Comparison of ENCODE assay signal across 1 cellular context in the genomic region with DNA sequence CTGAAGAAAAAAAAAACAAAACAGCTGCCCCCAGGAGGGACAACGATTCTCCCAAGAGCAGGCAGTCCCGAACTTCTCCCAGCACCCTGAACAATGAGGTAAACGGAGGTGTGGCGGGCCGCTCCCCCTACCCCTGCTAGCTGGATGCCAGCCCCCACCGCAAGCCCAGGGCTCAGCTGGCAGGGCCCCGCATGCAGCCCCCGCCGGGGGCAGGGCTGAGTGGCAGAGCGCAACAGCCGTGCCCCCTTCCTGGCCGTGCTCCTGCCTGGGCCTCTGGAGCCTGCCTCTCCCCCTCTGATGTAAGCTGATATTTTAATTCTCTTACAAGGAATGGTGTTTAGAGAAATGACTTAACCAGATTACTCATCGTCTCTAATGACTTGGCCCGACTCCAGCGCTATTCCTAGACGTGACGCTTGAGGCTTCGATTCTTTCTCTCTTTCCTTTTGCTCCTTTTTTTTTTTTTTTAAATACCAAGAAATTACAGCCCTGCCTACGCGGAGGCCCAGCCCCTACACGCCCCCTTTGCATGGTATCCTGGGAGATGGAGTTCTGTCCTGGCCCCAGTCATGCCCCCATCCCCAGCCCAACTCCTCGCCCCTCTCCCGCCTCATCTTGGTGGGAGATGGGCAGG.
A peak's percentile ranks its signal among the peaks of the same experiment; 100 is the strongest.
TF ChIP-seq lines count a peak whose summit lies in the region.

No MANE protein-coding gene starts in this region.

TF ChIP-seq in K562, 482 proteins besides CTCF, POLR2A, EP300 and RAD21 (continued from another document and continues in another):
- TF ChIP-seq, protein P1, sequence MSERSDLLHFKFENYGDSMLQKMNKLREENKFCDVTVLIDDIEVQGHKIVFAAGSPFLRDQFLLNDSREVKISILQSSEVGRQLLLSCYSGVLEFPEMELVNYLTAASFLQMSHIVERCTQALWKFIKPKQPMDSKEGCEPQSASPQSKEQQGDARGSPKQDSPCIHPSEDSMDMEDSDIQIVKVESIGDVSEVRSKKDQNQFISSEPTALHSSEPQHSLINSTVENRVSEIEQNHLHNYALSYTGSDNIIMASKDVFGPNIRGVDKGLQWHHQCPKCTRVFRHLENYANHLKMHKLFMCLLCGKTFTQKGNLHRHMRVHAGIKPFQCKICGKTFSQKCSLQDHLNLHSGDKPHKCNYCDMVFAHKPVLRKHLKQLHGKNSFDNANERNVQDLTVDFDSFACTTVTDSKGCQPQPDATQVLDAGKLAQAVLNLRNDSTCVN (CRISPR knock-in tag; IDR thresholded peaks at IDR 0.05) = no peak
- TF ChIP-seq CBX5 (IDR thresholded peaks at IDR 0.05; ENCODE audit: borderline replicate concordance, low read depth) (no peak), HCFC1 (IDR thresholded peaks at IDR 0.05; ENCODE audit: low read depth, low read length) (peak; percentile 90), ZNF134 (CRISPR knock-in tag; conservative IDR thresholded peaks at IDR 0.05) (no peak), PRPF4 (IDR thresholded peaks at IDR 0.05; ENCODE audit: insufficient read depth, low read depth, low read length, poor library complexity, severe bottlenecking) (no peak), RBFOX2 (IDR thresholded peaks at IDR 0.05; ENCODE audit: low read depth, low read length) (peak; percentile 65), NR1H2 (CRISPR knock-in tag; IDR thresholded peaks at IDR 0.05) (no peak), ETV1 (tag; conservative IDR thresholded peaks at IDR 0.05; ENCODE audit: low read depth) (no peak), ZNF699 (CRISPR knock-in tag; IDR thresholded peaks at IDR 0.05; ENCODE audit: insufficient replicate concordance) (no peak), TCF3 (CRISPR knock-in tag; IDR thresholded peaks at IDR 0.05) (no peak), POLR3G (IDR thresholded peaks at IDR 0.05; ENCODE audit: extremely low read depth, insufficient read length, insufficient replicate concordance) (no peak), TBL1XR1 (IDR thresholded peaks at IDR 0.05; ENCODE audit: low read length in 2 of 2) (peak in 1 of 2 experiments; percentile 61; a peak in 1 of 4 replicates), ZNF174 (CRISPR knock-in tag; IDR thresholded peaks at IDR 0.05) (no peak), JUND (IDR thresholded peaks at IDR 0.05; ENCODE audit: borderline replicate concordance, low read depth, low read length) (peak; percentile 91), JUND (tag; IDR thresholded peaks at IDR 0.05; ENCODE audit: borderline replicate concordance, low read depth, low read length) (peak; percentile 89; the same call in 1 of the 3 replicates), TAF15 (IDR thresholded peaks at IDR 0.05; ENCODE audit: low read depth, low read length) (no peak), NFE2 (IDR thresholded peaks at IDR 0.05; ENCODE audit: low read depth) (0 out of 2 replicates have a peak, but pooled peaks have one; percentile 18), KLF6 (CRISPR knock-in tag; IDR thresholded peaks at IDR 0.05; ENCODE audit: borderline replicate concordance) (no peak), ZNF644 (tag; IDR thresholded peaks at IDR 0.05; ENCODE audit: low read depth) (no peak), ZNF584 (CRISPR knock-in tag; IDR thresholded peaks at IDR 0.05; ENCODE audit: low read depth) (0 out of 2 replicates have a peak, but pooled peaks have one; percentile 51), ZNF696 (CRISPR knock-in tag; conservative IDR thresholded peaks at IDR 0.05) (no peak), ZC3H11A (IDR thresholded peaks at IDR 0.05; ENCODE audit: low read depth, low read length) (no peak), HDAC6 (IDR thresholded peaks at IDR 0.05; ENCODE audit: low read depth, low read length) (no peak), EP400 (IDR thresholded peaks at IDR 0.05) (no peak), ARNT (IDR thresholded peaks at IDR 0.05) (0 out of 4 replicates have a peak, but pooled peaks of 1 of the 2 experiments have one; percentile 31)
- TF ChIP-seq, protein P2, sequence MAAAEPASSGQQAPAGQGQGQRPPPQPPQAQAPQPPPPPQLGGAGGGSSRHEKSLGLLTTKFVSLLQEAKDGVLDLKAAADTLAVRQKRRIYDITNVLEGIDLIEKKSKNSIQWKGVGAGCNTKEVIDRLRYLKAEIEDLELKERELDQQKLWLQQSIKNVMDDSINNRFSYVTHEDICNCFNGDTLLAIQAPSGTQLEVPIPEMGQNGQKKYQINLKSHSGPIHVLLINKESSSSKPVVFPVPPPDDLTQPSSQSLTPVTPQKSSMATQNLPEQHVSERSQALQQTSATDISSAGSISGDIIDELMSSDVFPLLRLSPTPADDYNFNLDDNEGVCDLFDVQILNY (CRISPR knock-in tag; IDR thresholded peaks at IDR 0.05) = no peak
- TF ChIP-seq, protein P3, sequence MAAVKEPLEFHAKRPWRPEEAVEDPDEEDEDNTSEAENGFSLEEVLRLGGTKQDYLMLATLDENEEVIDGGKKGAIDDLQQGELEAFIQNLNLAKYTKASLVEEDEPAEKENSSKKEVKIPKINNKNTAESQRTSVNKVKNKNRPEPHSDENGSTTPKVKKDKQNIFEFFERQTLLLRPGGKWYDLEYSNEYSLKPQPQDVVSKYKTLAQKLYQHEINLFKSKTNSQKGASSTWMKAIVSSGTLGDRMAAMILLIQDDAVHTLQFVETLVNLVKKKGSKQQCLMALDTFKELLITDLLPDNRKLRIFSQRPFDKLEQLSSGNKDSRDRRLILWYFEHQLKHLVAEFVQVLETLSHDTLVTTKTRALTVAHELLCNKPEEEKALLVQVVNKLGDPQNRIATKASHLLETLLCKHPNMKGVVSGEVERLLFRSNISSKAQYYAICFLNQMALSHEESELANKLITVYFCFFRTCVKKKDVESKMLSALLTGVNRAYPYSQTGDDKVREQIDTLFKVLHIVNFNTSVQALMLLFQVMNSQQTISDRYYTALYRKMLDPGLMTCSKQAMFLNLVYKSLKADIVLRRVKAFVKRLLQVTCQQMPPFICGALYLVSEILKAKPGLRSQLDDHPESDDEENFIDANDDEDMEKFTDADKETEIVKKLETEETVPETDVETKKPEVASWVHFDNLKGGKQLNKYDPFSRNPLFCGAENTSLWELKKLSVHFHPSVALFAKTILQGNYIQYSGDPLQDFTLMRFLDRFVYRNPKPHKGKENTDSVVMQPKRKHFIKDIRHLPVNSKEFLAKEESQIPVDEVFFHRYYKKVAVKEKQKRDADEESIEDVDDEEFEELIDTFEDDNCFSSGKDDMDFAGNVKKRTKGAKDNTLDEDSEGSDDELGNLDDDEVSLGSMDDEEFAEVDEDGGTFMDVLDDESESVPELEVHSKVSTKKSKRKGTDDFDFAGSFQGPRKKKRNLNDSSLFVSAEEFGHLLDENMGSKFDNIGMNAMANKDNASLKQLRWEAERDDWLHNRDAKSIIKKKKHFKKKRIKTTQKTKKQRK (IDR thresholded peaks at IDR 0.05; ENCODE audit: borderline replicate concordance, low read depth, low read length) = no peak
- TF ChIP-seq, protein P4, sequence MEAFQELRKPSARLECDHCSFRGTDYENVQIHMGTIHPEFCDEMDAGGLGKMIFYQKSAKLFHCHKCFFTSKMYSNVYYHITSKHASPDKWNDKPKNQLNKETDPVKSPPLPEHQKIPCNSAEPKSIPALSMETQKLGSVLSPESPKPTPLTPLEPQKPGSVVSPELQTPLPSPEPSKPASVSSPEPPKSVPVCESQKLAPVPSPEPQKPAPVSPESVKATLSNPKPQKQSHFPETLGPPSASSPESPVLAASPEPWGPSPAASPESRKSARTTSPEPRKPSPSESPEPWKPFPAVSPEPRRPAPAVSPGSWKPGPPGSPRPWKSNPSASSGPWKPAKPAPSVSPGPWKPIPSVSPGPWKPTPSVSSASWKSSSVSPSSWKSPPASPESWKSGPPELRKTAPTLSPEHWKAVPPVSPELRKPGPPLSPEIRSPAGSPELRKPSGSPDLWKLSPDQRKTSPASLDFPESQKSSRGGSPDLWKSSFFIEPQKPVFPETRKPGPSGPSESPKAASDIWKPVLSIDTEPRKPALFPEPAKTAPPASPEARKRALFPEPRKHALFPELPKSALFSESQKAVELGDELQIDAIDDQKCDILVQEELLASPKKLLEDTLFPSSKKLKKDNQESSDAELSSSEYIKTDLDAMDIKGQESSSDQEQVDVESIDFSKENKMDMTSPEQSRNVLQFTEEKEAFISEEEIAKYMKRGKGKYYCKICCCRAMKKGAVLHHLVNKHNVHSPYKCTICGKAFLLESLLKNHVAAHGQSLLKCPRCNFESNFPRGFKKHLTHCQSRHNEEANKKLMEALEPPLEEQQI (IDR thresholded peaks at IDR 0.05) = no peak
- TF ChIP-seq, protein P5, sequence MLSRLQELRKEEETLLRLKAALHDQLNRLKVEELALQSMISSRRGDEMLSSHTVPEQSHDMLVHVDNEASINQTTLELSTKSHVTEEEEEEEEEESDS (CRISPR knock-in tag; IDR thresholded peaks at IDR 0.05) = no peak
- TF ChIP-seq, protein P6, sequence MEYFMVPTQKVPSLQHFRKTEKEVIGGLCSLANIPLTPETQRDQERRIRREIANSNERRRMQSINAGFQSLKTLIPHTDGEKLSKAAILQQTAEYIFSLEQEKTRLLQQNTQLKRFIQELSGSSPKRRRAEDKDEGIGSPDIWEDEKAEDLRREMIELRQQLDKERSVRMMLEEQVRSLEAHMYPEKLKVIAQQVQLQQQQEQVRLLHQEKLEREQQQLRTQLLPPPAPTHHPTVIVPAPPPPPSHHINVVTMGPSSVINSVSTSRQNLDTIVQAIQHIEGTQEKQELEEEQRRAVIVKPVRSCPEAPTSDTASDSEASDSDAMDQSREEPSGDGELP (CRISPR knock-in tag; IDR thresholded peaks at IDR 0.05; ENCODE audit: borderline replicate concordance) = peak; percentile 45; the same call in 1 of the 2 replicates
- TF ChIP-seq, protein P7, sequence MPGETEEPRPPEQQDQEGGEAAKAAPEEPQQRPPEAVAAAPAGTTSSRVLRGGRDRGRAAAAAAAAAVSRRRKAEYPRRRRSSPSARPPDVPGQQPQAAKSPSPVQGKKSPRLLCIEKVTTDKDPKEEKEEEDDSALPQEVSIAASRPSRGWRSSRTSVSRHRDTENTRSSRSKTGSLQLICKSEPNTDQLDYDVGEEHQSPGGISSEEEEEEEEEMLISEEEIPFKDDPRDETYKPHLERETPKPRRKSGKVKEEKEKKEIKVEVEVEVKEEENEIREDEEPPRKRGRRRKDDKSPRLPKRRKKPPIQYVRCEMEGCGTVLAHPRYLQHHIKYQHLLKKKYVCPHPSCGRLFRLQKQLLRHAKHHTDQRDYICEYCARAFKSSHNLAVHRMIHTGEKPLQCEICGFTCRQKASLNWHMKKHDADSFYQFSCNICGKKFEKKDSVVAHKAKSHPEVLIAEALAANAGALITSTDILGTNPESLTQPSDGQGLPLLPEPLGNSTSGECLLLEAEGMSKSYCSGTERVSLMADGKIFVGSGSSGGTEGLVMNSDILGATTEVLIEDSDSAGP (CRISPR knock-in tag; IDR thresholded peaks at IDR 0.05) = no peak
- TF ChIP-seq, protein P8, sequence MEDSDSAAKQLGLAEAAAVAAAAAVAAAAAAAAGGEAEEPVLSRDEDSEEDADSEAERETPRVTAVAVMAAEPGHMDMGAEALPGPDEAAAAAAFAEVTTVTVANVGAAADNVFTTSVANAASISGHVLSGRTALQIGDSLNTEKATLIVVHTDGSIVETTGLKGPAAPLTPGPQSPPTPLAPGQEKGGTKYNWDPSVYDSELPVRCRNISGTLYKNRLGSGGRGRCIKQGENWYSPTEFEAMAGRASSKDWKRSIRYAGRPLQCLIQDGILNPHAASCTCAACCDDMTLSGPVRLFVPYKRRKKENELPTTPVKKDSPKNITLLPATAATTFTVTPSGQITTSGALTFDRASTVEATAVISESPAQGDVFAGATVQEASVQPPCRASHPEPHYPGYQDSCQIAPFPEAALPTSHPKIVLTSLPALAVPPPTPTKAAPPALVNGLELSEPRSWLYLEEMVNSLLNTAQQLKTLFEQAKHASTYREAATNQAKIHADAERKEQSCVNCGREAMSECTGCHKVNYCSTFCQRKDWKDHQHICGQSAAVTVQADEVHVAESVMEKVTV (CRISPR knock-in tag; IDR thresholded peaks at IDR 0.05) = no peak
- TF ChIP-seq, protein P9, sequence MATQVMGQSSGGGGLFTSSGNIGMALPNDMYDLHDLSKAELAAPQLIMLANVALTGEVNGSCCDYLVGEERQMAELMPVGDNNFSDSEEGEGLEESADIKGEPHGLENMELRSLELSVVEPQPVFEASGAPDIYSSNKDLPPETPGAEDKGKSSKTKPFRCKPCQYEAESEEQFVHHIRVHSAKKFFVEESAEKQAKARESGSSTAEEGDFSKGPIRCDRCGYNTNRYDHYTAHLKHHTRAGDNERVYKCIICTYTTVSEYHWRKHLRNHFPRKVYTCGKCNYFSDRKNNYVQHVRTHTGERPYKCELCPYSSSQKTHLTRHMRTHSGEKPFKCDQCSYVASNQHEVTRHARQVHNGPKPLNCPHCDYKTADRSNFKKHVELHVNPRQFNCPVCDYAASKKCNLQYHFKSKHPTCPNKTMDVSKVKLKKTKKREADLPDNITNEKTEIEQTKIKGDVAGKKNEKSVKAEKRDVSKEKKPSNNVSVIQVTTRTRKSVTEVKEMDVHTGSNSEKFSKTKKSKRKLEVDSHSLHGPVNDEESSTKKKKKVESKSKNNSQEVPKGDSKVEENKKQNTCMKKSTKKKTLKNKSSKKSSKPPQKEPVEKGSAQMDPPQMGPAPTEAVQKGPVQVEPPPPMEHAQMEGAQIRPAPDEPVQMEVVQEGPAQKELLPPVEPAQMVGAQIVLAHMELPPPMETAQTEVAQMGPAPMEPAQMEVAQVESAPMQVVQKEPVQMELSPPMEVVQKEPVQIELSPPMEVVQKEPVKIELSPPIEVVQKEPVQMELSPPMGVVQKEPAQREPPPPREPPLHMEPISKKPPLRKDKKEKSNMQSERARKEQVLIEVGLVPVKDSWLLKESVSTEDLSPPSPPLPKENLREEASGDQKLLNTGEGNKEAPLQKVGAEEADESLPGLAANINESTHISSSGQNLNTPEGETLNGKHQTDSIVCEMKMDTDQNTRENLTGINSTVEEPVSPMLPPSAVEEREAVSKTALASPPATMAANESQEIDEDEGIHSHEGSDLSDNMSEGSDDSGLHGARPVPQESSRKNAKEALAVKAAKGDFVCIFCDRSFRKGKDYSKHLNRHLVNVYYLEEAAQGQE (CRISPR knock-in tag; IDR thresholded peaks at IDR 0.05; ENCODE audit: low read depth) = no peak
- TF ChIP-seq, protein P10, sequence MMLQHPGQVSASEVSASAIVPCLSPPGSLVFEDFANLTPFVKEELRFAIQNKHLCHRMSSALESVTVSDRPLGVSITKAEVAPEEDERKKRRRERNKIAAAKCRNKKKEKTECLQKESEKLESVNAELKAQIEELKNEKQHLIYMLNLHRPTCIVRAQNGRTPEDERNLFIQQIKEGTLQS (IDR thresholded peaks at IDR 0.05) = peak; percentile 96
- TF ChIP-seq, protein P10 (CRISPR knock-in tag; conservative IDR thresholded peaks at IDR 0.05) = peak; percentile 77; the same call in 1 of the 2 replicates
- TF ChIP-seq, protein P11, sequence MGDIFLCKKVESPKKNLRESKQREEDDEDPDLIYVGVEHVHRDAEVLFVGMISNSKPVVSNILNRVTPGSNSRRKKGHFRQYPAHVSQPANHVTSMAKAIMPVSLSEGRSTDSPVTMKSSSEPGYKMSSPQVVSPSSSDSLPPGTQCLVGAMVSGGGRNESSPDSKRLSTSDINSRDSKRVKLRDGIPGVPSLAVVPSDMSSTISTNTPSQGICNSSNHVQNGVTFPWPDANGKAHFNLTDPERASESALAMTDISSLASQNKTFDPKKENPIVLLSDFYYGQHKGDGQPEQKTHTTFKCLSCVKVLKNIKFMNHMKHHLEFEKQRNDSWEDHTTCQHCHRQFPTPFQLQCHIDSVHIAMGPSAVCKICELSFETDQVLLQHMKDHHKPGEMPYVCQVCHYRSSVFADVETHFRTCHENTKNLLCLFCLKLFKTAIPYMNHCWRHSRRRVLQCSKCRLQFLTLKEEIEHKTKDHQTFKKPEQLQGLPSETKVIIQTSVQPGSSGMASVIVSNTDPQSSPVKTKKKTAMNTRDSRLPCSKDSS (IDR thresholded peaks at IDR 0.05; ENCODE audit: low read depth, partially characterized antibody) = no peak
